In genomic region chr16:50696575-50697420, GRCh38 we compare ENCODE assay signal across 8 cellular contexts. TPM values are rescaled to one million over a fixed set of nuclear protein-coding genes. Genes with fewer than 3 reads are reported as not detected.
A peak's percentile ranks its signal among the peaks of the same experiment; 100 is the strongest.
DNase-seq lines count a peak whose midpoint lies in the region; ATAC-seq, FAIRE-seq and TF ChIP-seq lines count a peak whose summit lies in the region.

No MANE protein-coding gene starts in this region.

- H3K36me3 Mint-ChIP-seq in activated T-helper 17 cell treated with anti-CD3 and anti-CD28 coated beads, Interleukin-2, amount 50 U/mL, for 72 hours (ENCODE audit: low read depth) = peaks cover 78% of the 10 kb centered on the region

- FAIRE-seq in H54 (lab: Jason Lieb, UNC) = no peak
- no peak for FAIRE-seq in kidney (lab: Jason Lieb, UNC)

- TF ChIP-seq POLR2A in GM18505 (IDR thresholded peaks at IDR 0.05; ENCODE audit: borderline replicate concordance, extremely low read depth, insufficient read depth, insufficient read length) = peak; percentile 60
- no peak for TF ChIP-seq POLR2A in H54 (IDR thresholded peaks at IDR 0.05; ENCODE audit: low read depth, low read length)
- TF ChIP-seq POLR2A in stomach (IDR thresholded peaks at IDR 0.05) = no peak

- H3K4me3 Mint-ChIP-seq in activated T-helper 17 cell treated with anti-CD3 and anti-CD28 coated beads, Interleukin-2, amount 50 U/mL, for 72 hours = peak overlapping the region; percentile 95

- H3K9ac ChIP-seq in kidney (ENCODE audit: low read length in 2 of 2) = no peak overlapping the region

- no peaks in the 10 kb centered on the region for H3K9me3 Mint-ChIP-seq in activated T-helper 17 cell treated with anti-CD3 and anti-CD28 coated beads, Interleukin-2, amount 50 U/mL, for 72 hours

- no peak for TF ChIP-seq CTCF in kidney (IDR thresholded peaks at IDR 0.05; ENCODE audit: borderline replicate concordance, extremely low read depth, insufficient read depth)
- TF ChIP-seq CTCF in stomach (IDR thresholded peaks at IDR 0.05) = no peak

- peak overlapping the region; percentile 98 for H3K27ac Mint-ChIP-seq in activated T-helper 17 cell treated with anti-CD3 and anti-CD28 coated beads, Interleukin-2, amount 50 U/mL, for 72 hours

- H3K36me3 ChIP-seq in MG63 (no peaks in the 10 kb centered on the region), kidney (ENCODE audit: control insufficient read depth in 1 of 2, insufficient read depth in 2 of 2, low read length in 2 of 2) (no peaks in the 10 kb centered on the region), stomach (no peaks in the 10 kb centered on the region)

- H3K9me3 ChIP-seq in MG63 (no peaks in the 10 kb centered on the region), kidney (ENCODE audit: control insufficient read depth in 1 of 2, low read length in 2 of 2) (no peaks in the 10 kb centered on the region), stomach (no peaks in the 10 kb centered on the region)

- ATAC-seq in GM18505 (IDR thresholded peaks at IDR 0.05; ENCODE audit: unreplicated experiment) (peak; percentile 50), GM18519 (IDR thresholded peaks at IDR 0.05; ENCODE audit: low FRiP score, unreplicated experiment) (no peak)
- peak; percentile 75 for ATAC-seq in activated T-helper 17 cell treated with anti-CD3 and anti-CD28 coated beads, Interleukin-2, amount 50 U/mL, for 72 hours (replicated peaks)

- peaks cover 72% of the 10 kb centered on the region for H3K4me1 Mint-ChIP-seq in activated T-helper 17 cell treated with anti-CD3 and anti-CD28 coated beads, Interleukin-2, amount 50 U/mL, for 72 hours

- peak; percentile 81 for DNase-seq in H54 (ENCODE audit: insufficient read length, low spot score)
- DNase-seq in MG63 = peak; percentile 13
- peak; percentile 94 for DNase-seq in kidney
- DNase-seq in stomach = peak; percentile 77
- no peak for DNase-seq in D341Med (ENCODE audit: low spot score)

- H3K4me1 ChIP-seq in kidney (ENCODE audit: control insufficient read depth in 1 of 2, insufficient read depth in 1 of 2, low read depth in 1 of 2, low read length in 2 of 2) (peaks cover 0 to 8% of the 10 kb centered on the region in 2 donors), stomach (peaks cover 22 to 59% (median 39%) of the 10 kb centered on the region in 4 donors)

- intact Hi-C loops in kidney (cut with DNase I) = no loop called here
- intact Hi-C loops in stomach (cut with DNase I; ENCODE audit: low total_unique reads) = no loop called here

- no peak overlapping the region for H3K4me3 ChIP-seq in MG63
- H3K4me3 ChIP-seq in kidney (ENCODE audit: low read length in 2 of 2) = no peak overlapping the region
- peak overlapping the region in 1 of 4 donors; percentile 47 for H3K4me3 ChIP-seq in stomach

- no peak for TF ChIP-seq EP300 in stomach (IDR thresholded peaks at IDR 0.05)

- H3K27me3 ChIP-seq in MG63 (no peaks in the 10 kb centered on the region), stomach (no peaks in the 10 kb centered on the region)

- H3K27ac ChIP-seq in kidney (ENCODE audit: low read depth in 2 of 2, low read length in 2 of 2) (peak overlapping the region; percentile 13 to 47), stomach (peak overlapping the region in 4 of 5 donors; percentile 20 to 75 (median 72))

- 56 to 70% (median 67%) methylated on average over 12 to 15 of the region's 15 CpGs for WGBS in stomach, 5 donors

- H3K27me3 Mint-ChIP-seq in activated T-helper 17 cell treated with anti-CD3 and anti-CD28 coated beads, Interleukin-2, amount 50 U/mL, for 72 hours = no peaks in the 10 kb centered on the region

RNA-seq across cellular contexts. Expression of gene NOD2, which starts 3.4 kb away (rescaled TPM):
- total RNA-seq in MG63 (2014; rRNA removed; shearing (Covaris generic); ENCODE audit: low replicate concordance) = not detected in 2 replicates
- 10 to 100 TPM in 1 of 2 donors, 1 to 10 TPM in 1; 7.6 to 28.4 TPM for total RNA-seq in activated T-helper 17 cell treated with anti-CD3 and anti-CD28 coated beads, Interleukin-2, amount 50 U/mL, for 72 hours
- total RNA-seq in kidney = 3.6 TPM
- 0.22 TPM for polyA plus RNA-seq in kidney (ENCODE audit: insufficient read depth, low read depth, low replicate concordance)
- total RNA-seq in stomach = 1 to 10 TPM in 4 of 5 donors, not detected in 1; 1.8 to 6.2 (median 3.5) TPM
- 1 to 10 TPM in 1 of 3 donors, under 1 TPM in 2; 0.56 to 3.7 (median 0.61) TPM for polyA plus RNA-seq in stomach

RNA-seq across cellular contexts. Expression of gene SNX20, which starts 15.7 kb away (rescaled TPM):
- not detected in 2 replicates for total RNA-seq in MG63 (2014; rRNA removed; shearing (Covaris generic); ENCODE audit: low replicate concordance)
- total RNA-seq in activated T-helper 17 cell treated with anti-CD3 and anti-CD28 coated beads, Interleukin-2, amount 50 U/mL, for 72 hours = 10 to 100 TPM; 53.9 to 96.9 TPM
- 6.2 TPM for total RNA-seq in kidney
- polyA plus RNA-seq in kidney (ENCODE audit: insufficient read depth, low read depth, low replicate concordance) = 0.67 TPM
- total RNA-seq in stomach = 1 to 10 TPM in 2 of 5 donors, under 1 TPM in 2, not detected in 1; 0.29 to 7.4 (median 1.0) TPM
- 1 to 10 TPM; 1.0 to 1.4 (median 1.1) TPM for polyA plus RNA-seq in stomach

RNA-seq across cellular contexts. Expression of gene CYLD, which starts 45.1 kb away (rescaled TPM):
- total RNA-seq in MG63 (2014; rRNA removed; shearing (Covaris generic); ENCODE audit: low replicate concordance) = 8.3 and 33.8 TPM in 2 replicates
- total RNA-seq in activated T-helper 17 cell treated with anti-CD3 and anti-CD28 coated beads, Interleukin-2, amount 50 U/mL, for 72 hours = 100 to 1,000 TPM; 112 to 130 TPM
- total RNA-seq in kidney (48.0 TPM), stomach (10 to 100 TPM; 12.5 to 82.1 (median 19.6) TPM)
- polyA plus RNA-seq in kidney (ENCODE audit: insufficient read depth, low read depth, low replicate concordance) (8.9 TPM), stomach (10 to 100 TPM in 2 of 3 donors, 1 to 10 TPM in 1; 7.0 to 11.2 (median 11.0) TPM)
